18 cellular contexts compared by ENCODE assay signal in the genomic region with DNA sequence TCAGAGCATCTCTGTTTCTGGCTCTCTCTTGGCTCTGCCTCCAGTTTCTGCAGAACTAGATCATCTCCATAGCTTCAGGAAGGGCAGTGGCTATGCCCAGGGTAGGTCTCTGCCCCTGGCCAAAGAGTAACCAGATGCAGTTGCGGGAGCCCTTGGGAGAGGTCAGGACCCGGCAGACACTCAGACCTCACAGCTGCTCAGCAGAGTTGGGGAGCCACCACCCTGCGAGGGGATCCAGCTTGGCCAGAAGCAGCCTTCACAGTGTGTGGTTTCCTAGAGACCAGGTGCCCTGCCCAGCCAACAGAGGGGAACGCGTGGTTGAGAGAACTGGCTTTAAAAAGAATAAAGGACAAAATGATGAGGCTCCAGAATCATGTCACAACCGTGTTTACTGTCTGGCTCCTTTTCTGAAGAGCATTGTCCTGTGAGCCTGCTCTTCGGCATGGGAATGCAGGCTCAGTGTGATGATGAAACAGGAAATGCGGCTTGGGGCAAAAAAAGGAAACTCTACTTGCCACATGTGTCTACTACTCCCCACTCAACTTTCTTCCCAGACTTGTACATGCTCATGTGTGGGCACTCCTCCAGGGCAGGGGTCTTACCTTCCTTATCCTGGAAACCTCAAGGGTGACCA.
A peak's percentile ranks its signal among the peaks of the same experiment; 100 is the strongest.
DNase-seq lines count a peak whose midpoint lies in the region; ATAC-seq and TF ChIP-seq lines count a peak whose summit lies in the region.
"Had no signal": no experiment of that assay in that cellular context is flagged by ENCODE, and none has a peak within 500 bp of the region (broad histone marks: within the 10 kb centered on the region; RNA-seq: fewer than 3 reads in every experiment).

No MANE protein-coding gene starts in this region.

- no peak for TF ChIP-seq CTCF in left ventricle myocardium inferior (IDR thresholded peaks at IDR 0.05; ENCODE audit: borderline replicate concordance)
- TF ChIP-seq CTCF in right lobe of liver (IDR thresholded peaks at IDR 0.05): no peak
- no peak for TF ChIP-seq CTCF in upper lobe of right lung (IDR thresholded peaks at IDR 0.05)
- no peak for TF ChIP-seq CTCF in tibial nerve (IDR thresholded peaks at IDR 0.05)

- intact Hi-C loops in Right ventricle myocardium superior (cut with DNase I): no loop called here
- intact Hi-C loops in left ventricle myocardium inferior (cut with micrococcal nuclease): no loop called here
- intact Hi-C loops in right lobe of liver (cut with DNase I): loop anchor here in 1 of 2 donors (10.0 kb wide), 1 partner anchor 245 kb away; a partner anchor contains a TSS
- intact Hi-C loops in upper lobe of right lung (cut with DNase I): no loop called here
- intact Hi-C loops in activated CD4-positive, alpha-beta T cell treated with anti-CD3 and anti-CD28 coated beads for 36 hours (cut with DNase I, micrococcal nuclease): no loop called here

- 29% methylated on average over 8 of the region's 8 CpGs for WGBS in right lobe of liver (ENCODE audit: insufficient coverage, low coverage, low lambda C conversion rate, missing lambda C conversion rate)
- 49 to 55% methylated on average over 8 of the region's 8 CpGs for WGBS in tibial nerve, 2 donors

- no peaks in the 10 kb centered on the region for H3K4me1 ChIP-seq in left ventricle myocardium inferior
- peaks cover 0 to 19% (median 4%) of the 10 kb centered on the region in 4 donors for H3K4me1 ChIP-seq in right lobe of liver
- no peaks in the 10 kb centered on the region for H3K4me1 ChIP-seq in upper lobe of right lung
- peaks cover 0 to 3% (median 0%) of the 10 kb centered on the region in 4 donors for H3K4me1 ChIP-seq in tibial nerve
- H3K4me1 ChIP-seq: uterus had no signal

- H3K9me3 ChIP-seq in left ventricle myocardium inferior (replicated peaks) (no peaks in the 10 kb centered on the region), SK-N-MC (ENCODE audit: low read depth, low read length) (no peaks in the 10 kb centered on the region), right lobe of liver (no peaks in the 10 kb centered on the region), upper lobe of right lung (no peaks in the 10 kb centered on the region), tibial nerve (peaks cover 0 to 2% (median 0%) of the 10 kb centered on the region in 4 donors)
- H3K9me3 ChIP-seq: uterus had no signal

- H3K36me3 ChIP-seq in left ventricle myocardium inferior (no peaks in the 10 kb centered on the region), SK-N-MC (ENCODE audit: insufficient read depth, low read length) (no peaks in the 10 kb centered on the region), right lobe of liver (no peaks in the 10 kb centered on the region), upper lobe of right lung (no peaks in the 10 kb centered on the region), tibial nerve (no peaks in the 10 kb centered on the region)
- H3K36me3 ChIP-seq: uterus had no signal

- CTCF ChIA-PET in activated CD4-positive, alpha-beta T cell treated with anti-CD3 and anti-CD28 coated beads for 36 hours (lab: Charles Lee): no interaction called here

- H3K27ac Mint-ChIP-seq in activated CD4-positive, alpha-beta T cell treated with anti-CD3 and anti-CD28 coated beads for 36 hours: no peak overlapping the region
- H3K27ac Mint-ChIP-seq: activated CD8-positive, alpha-beta T cell treated with anti-CD3 and anti-CD28 coated beads, Interleukin-2, amount 10 ng/mL, durations not matched to agents 7 days and 5 days; stimulated activated naive CD8-positive, alpha-beta T cell treated with anti-CD3 and anti-CD28 coated beads, Interleukin-15, Interleukin-2, amounts not matched to agents 100 ng/mL and 50 ng/mL, for 24 hours; WTC11 had no signal

- POLR2A ChIA-PET in activated CD4-positive, alpha-beta T cell treated with anti-CD3 and anti-CD28 coated beads for 36 hours (lab: Charles Lee): no interaction called here

- DNase-seq in Right ventricle myocardium superior (no peak), left ventricle myocardium inferior (no peak), SK-N-MC (ENCODE audit: low read depth, low spot score) (no peak), right lobe of liver (peak; percentile 29 to 69 (median 59)), upper lobe of right lung (no peak), tibial nerve (ENCODE audit: low spot score in 2 of 2) (no peak)
- DNase-seq in activated CD4-positive, alpha-beta T cell treated with anti-CD3 and anti-CD28 coated beads for 36 hours: no peak
- DNase-seq: activated CD8-positive, alpha-beta T cell treated with anti-CD3 and anti-CD28 coated beads, Interleukin-2, amount 10 ng/mL, durations not matched to agents 7 days and 5 days; DMS79 treated with DMSO at 0.1 percent for 48 hours; NCI-H2081; NCI-H524 treated with DMSO at 0.1 percent for 48 hours; stimulated activated CD4-positive, alpha-beta T cell treated with anti-CD3 and anti-CD28 coated beads, Interleukin-15, amount 100 ng/mL, for 24 hours; T-helper 1 cell; uterus had no signal

- H3K27ac ChIP-seq in left ventricle myocardium inferior (replicated peaks): no peak overlapping the region
- H3K27ac ChIP-seq in SK-N-MC: no peak overlapping the region
- H3K27ac ChIP-seq in right lobe of liver: peak overlapping the region in 2 of 3 donors; percentile 29 to 68
- no peak overlapping the region for H3K27ac ChIP-seq in upper lobe of right lung
- H3K27ac ChIP-seq in tibial nerve: no peak overlapping the region
- H3K27ac ChIP-seq: C4-2B, uterus had no signal

- H3K27me3 Mint-ChIP-seq in activated CD4-positive, alpha-beta T cell treated with anti-CD3 and anti-CD28 coated beads for 36 hours: no peaks in the 10 kb centered on the region
- H3K27me3 Mint-ChIP-seq: stimulated activated naive CD8-positive, alpha-beta T cell treated with anti-CD3 and anti-CD28 coated beads, Interleukin-15, Interleukin-2, amounts not matched to agents 100 ng/mL and 50 ng/mL, for 24 hours had no signal

- no peak overlapping the region for H3K9ac ChIP-seq in SK-N-MC (ENCODE audit: insufficient read length)

- H3K4me3 ChIP-seq in left ventricle myocardium inferior (no peak overlapping the region), SK-N-MC (peak overlapping the region; percentile 25; the same call in 1 of the 2 replicates), right lobe of liver (peak overlapping the region in 1 of 3 donors; percentile 16), upper lobe of right lung (no peak overlapping the region), tibial nerve (no peak overlapping the region)
- H3K4me3 ChIP-seq: uterus had no signal

- TF ChIP-seq EP300 in tibial nerve (IDR thresholded peaks at IDR 0.05): no peak

- H3K36me3 Mint-ChIP-seq in activated CD4-positive, alpha-beta T cell treated with anti-CD3 and anti-CD28 coated beads for 36 hours (ENCODE audit: low read depth): no peaks in the 10 kb centered on the region
- H3K36me3 Mint-ChIP-seq: WTC11 had no signal

- ATAC-seq in Right ventricle myocardium superior (ENCODE audit: poor library complexity) (peak; percentile 39), right lobe of liver (peak; percentile 64 to 78 (median 72)), upper lobe of right lung (peak; percentile 84), HG03280 (IDR thresholded peaks at IDR 0.05; ENCODE audit: unreplicated experiment) (no peak)
- no peak for ATAC-seq in activated CD4-positive, alpha-beta T cell treated with anti-CD3 and anti-CD28 coated beads for 36 hours
- ATAC-seq: activated CD8-positive, alpha-beta T cell treated with anti-CD3 and anti-CD28 coated beads, Interleukin-2, amount 10 ng/mL, durations not matched to agents 7 days and 5 days; WTC11 had no signal

- H3K4me3 Mint-ChIP-seq in activated CD4-positive, alpha-beta T cell treated with anti-CD3 and anti-CD28 coated beads for 36 hours: no peak overlapping the region
- H3K4me3 Mint-ChIP-seq: activated CD8-positive, alpha-beta T cell treated with anti-CD3 and anti-CD28 coated beads, Interleukin-2, amount 10 ng/mL, durations not matched to agents 7 days and 5 days; stimulated activated naive CD8-positive, alpha-beta T cell treated with anti-CD3 and anti-CD28 coated beads, Interleukin-15, Interleukin-2, amounts not matched to agents 100 ng/mL and 50 ng/mL, for 24 hours; WTC11 had no signal

- no peaks in the 10 kb centered on the region for H3K27me3 ChIP-seq in left ventricle myocardium inferior (ENCODE audit: low read depth)
- no peaks in the 10 kb centered on the region for H3K27me3 ChIP-seq in right lobe of liver
- H3K27me3 ChIP-seq in upper lobe of right lung: no peaks in the 10 kb centered on the region
- no peaks in the 10 kb centered on the region for H3K27me3 ChIP-seq in tibial nerve
- H3K27me3 ChIP-seq: uterus had no signal

- TF ChIP-seq POLR2A in right lobe of liver (IDR thresholded peaks at IDR 0.05) (peak; percentile 34), tibial nerve (IDR thresholded peaks at IDR 0.05) (no peak)

- peaks cover 3% of the 10 kb centered on the region for H3K9me3 Mint-ChIP-seq in activated CD4-positive, alpha-beta T cell treated with anti-CD3 and anti-CD28 coated beads for 36 hours (ENCODE audit: low read depth)

- H3K4me1 Mint-ChIP-seq in activated CD4-positive, alpha-beta T cell treated with anti-CD3 and anti-CD28 coated beads for 36 hours: no peaks in the 10 kb centered on the region
- H3K4me1 Mint-ChIP-seq: WTC11 had no signal

Comparison
In these comparisons a context has a peak if more than half of its experiments do, and no peak if none do; other contexts are left out.
1. ATAC-seq: peak in Right ventricle myocardium superior (single experiment), right lobe of liver (4 of 4) and upper lobe of right lung (single experiment); none in activated CD4-positive, alpha-beta T cell treated with anti-CD3 and anti-CD28 coated beads for 36 hours (single experiment) and HG03280 (single experiment).
2. DNase-seq: peak in right lobe of liver (3 of 3); none in Right ventricle myocardium superior (single experiment), left ventricle myocardium inferior (single experiment), SK-N-MC (single experiment), upper lobe of right lung (single experiment), activated CD4-positive, alpha-beta T cell treated with anti-CD3 and anti-CD28 coated beads for 36 hours (single experiment) and tibial nerve (0 of 2).
3. H3K27ac ChIP-seq: peak in right lobe of liver (2 of 3); none in left ventricle myocardium inferior (single experiment), SK-N-MC (single experiment), upper lobe of right lung (single experiment) and tibial nerve (0 of 4).